ENCODE assay signal across 1 cellular context in genomic region chr19:51607920-51608562, GRCh38.
TF ChIP-seq lines count a peak whose summit lies in the region.

No MANE protein-coding gene starts in this region.

TF ChIP-seq in HepG2, 621 proteins besides CTCF, POLR2A, EP300 and RAD21 (continued from another document and continues in another):
- TF ChIP-seq HOMEZ (CRISPR knock-in tag; IDR thresholded peaks at IDR 0.05; ENCODE audit: low read depth) (peak; percentile 51; the same call in 1 of the 2 replicates), CSRNP2 (CRISPR knock-in tag; conservative IDR thresholded peaks at IDR 0.05; ENCODE audit: low read depth) (no peak), RXRB (CRISPR knock-in tag; IDR thresholded peaks at IDR 0.05; ENCODE audit: borderline replicate concordance) (peak; percentile 74), ZNF17 (CRISPR knock-in tag; IDR thresholded peaks at IDR 0.05) (0 out of 2 replicates have a peak, but pooled peaks have one; percentile 74), SIX1 (CRISPR knock-in tag; IDR thresholded peaks at IDR 0.05; ENCODE audit: borderline replicate concordance) (peak; percentile 65), ZBTB43 (CRISPR knock-in tag; conservative IDR thresholded peaks at IDR 0.05) (peak; percentile 77; the same call in 1 of the 2 replicates), ZNF253 (CRISPR knock-in tag; IDR thresholded peaks at IDR 0.05; ENCODE audit: borderline replicate concordance) (0 out of 2 replicates have a peak, but pooled peaks have one; percentile 57), CENPX (CRISPR knock-in tag; IDR thresholded peaks at IDR 0.05) (no peak), ATAD3A (CRISPR knock-in tag; IDR thresholded peaks at IDR 0.05) (peak; percentile 93; the same call in 1 of the 2 replicates), CEBPG (CRISPR knock-in tag; IDR thresholded peaks at IDR 0.05) (peak; percentile 37; the same call in 1 of the 2 replicates), BRF2 (CRISPR knock-in tag; IDR thresholded peaks at IDR 0.05) (no peak), ZSCAN20 (CRISPR knock-in tag; IDR thresholded peaks at IDR 0.05; ENCODE audit: borderline replicate concordance) (0 out of 2 replicates have a peak, but pooled peaks have one; percentile 67), ZFY (CRISPR knock-in tag; IDR thresholded peaks at IDR 0.05) (no peak), ZNF841 (CRISPR knock-in tag; IDR thresholded peaks at IDR 0.05; ENCODE audit: borderline replicate concordance) (peak; percentile 77; the same call in 1 of the 2 replicates), ZBTB21 (CRISPR knock-in tag; IDR thresholded peaks at IDR 0.05) (peak; percentile 42; the same call in 1 of the 2 replicates), ZSCAN31 (CRISPR knock-in tag; IDR thresholded peaks at IDR 0.05; ENCODE audit: low read depth) (peak; percentile 50; the same call in 1 of the 2 replicates), ZFP36L2 (CRISPR knock-in tag; IDR thresholded peaks at IDR 0.05) (peak; percentile 96; the same call in 1 of the 2 replicates), ATF1 (CRISPR knock-in tag; IDR thresholded peaks at IDR 0.05) (no peak), MEIS2 (CRISPR knock-in tag; IDR thresholded peaks at IDR 0.05) (peak; percentile 84), SP140L (CRISPR knock-in tag; IDR thresholded peaks at IDR 0.05; ENCODE audit: borderline replicate concordance) (peak; percentile 98; the same call in 1 of the 2 replicates), ZSCAN12 (CRISPR knock-in tag; IDR thresholded peaks at IDR 0.05) (peak; percentile 89), RFX1 (IDR thresholded peaks at IDR 0.05) (no peak), ZNF644 (CRISPR knock-in tag; IDR thresholded peaks at IDR 0.05; ENCODE audit: low read depth) (peak; percentile 81), PRMT3 (CRISPR knock-in tag; IDR thresholded peaks at IDR 0.05; ENCODE audit: borderline replicate concordance, low read depth) (peak; percentile 69; the same call in 1 of the 2 replicates), ZNF44 (CRISPR knock-in tag; IDR thresholded peaks at IDR 0.05) (no peak), KDM5A (IDR thresholded peaks at IDR 0.05; ENCODE audit: borderline replicate concordance, low read length) (no peak), ZNF496 (CRISPR knock-in tag; IDR thresholded peaks at IDR 0.05; ENCODE audit: insufficient replicate concordance) (no peak), ZNF629 (CRISPR knock-in tag; conservative IDR thresholded peaks at IDR 0.05) (no peak), ZNF275 (CRISPR knock-in tag; IDR thresholded peaks at IDR 0.05; ENCODE audit: borderline replicate concordance) (0 out of 2 replicates have a peak, but pooled peaks have one; percentile 63), ERF (CRISPR knock-in tag; IDR thresholded peaks at IDR 0.05) (peak; percentile 99), RFX3 (CRISPR knock-in tag; IDR thresholded peaks at IDR 0.05) (peak; percentile 36; the same call in 1 of the 2 replicates), ZNF317 (CRISPR knock-in tag; IDR thresholded peaks at IDR 0.05) (peak; percentile 51; the same call in 1 of the 2 replicates), SALL2 (CRISPR knock-in tag; IDR thresholded peaks at IDR 0.05) (peak; percentile 55; the same call in 1 of the 2 replicates), CBX1 (IDR thresholded peaks at IDR 0.05; ENCODE audit: low read depth) (no peak), TRIM24 (CRISPR knock-in tag; IDR thresholded peaks at IDR 0.05) (no peak), PTBP1 (IDR thresholded peaks at IDR 0.05; ENCODE audit: low read depth, low read length, poor library complexity, severe bottlenecking) (no peak), ZNF761 (CRISPR knock-in tag; conservative IDR thresholded peaks at IDR 0.05) (no peak)
- TF ChIP-seq, protein P1, sequence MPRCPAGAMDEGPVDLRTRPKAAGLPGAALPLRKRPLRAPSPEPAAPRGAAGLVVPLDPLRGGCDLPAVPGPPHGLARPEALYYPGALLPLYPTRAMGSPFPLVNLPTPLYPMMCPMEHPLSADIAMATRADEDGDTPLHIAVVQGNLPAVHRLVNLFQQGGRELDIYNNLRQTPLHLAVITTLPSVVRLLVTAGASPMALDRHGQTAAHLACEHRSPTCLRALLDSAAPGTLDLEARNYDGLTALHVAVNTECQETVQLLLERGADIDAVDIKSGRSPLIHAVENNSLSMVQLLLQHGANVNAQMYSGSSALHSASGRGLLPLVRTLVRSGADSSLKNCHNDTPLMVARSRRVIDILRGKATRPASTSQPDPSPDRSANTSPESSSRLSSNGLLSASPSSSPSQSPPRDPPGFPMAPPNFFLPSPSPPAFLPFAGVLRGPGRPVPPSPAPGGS (CRISPR knock-in tag; IDR thresholded peaks at IDR 0.05) = peak; percentile 74
- TF ChIP-seq, protein P2, sequence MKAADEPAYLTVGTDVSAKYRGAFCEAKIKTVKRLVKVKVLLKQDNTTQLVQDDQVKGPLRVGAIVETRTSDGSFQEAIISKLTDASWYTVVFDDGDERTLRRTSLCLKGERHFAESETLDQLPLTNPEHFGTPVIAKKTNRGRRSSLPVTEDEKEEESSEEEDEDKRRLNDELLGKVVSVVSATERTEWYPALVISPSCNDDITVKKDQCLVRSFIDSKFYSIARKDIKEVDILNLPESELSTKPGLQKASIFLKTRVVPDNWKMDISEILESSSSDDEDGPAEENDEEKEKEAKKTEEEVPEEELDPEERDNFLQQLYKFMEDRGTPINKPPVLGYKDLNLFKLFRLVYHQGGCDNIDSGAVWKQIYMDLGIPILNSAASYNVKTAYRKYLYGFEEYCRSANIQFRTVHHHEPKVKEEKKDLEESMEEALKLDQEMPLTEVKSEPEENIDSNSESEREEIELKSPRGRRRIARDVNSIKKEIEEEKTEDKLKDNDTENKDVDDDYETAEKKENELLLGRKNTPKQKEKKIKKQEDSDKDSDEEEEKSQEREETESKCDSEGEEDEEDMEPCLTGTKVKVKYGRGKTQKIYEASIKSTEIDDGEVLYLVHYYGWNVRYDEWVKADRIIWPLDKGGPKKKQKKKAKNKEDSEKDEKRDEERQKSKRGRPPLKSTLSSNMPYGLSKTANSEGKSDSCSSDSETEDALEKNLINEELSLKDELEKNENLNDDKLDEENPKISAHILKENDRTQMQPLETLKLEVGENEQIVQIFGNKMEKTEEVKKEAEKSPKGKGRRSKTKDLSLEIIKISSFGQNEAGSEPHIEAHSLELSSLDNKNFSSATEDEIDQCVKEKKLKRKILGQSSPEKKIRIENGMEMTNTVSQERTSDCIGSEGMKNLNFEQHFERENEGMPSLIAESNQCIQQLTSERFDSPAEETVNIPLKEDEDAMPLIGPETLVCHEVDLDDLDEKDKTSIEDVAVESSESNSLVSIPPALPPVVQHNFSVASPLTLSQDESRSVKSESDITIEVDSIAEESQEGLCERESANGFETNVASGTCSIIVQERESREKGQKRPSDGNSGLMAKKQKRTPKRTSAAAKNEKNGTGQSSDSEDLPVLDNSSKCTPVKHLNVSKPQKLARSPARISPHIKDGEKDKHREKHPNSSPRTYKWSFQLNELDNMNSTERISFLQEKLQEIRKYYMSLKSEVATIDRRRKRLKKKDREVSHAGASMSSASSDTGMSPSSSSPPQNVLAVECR (CRISPR knock-in tag; IDR thresholded peaks at IDR 0.05; ENCODE audit: borderline replicate concordance) = peak; percentile 48; the same call in 1 of the 2 replicates
- TF ChIP-seq, protein P3, sequence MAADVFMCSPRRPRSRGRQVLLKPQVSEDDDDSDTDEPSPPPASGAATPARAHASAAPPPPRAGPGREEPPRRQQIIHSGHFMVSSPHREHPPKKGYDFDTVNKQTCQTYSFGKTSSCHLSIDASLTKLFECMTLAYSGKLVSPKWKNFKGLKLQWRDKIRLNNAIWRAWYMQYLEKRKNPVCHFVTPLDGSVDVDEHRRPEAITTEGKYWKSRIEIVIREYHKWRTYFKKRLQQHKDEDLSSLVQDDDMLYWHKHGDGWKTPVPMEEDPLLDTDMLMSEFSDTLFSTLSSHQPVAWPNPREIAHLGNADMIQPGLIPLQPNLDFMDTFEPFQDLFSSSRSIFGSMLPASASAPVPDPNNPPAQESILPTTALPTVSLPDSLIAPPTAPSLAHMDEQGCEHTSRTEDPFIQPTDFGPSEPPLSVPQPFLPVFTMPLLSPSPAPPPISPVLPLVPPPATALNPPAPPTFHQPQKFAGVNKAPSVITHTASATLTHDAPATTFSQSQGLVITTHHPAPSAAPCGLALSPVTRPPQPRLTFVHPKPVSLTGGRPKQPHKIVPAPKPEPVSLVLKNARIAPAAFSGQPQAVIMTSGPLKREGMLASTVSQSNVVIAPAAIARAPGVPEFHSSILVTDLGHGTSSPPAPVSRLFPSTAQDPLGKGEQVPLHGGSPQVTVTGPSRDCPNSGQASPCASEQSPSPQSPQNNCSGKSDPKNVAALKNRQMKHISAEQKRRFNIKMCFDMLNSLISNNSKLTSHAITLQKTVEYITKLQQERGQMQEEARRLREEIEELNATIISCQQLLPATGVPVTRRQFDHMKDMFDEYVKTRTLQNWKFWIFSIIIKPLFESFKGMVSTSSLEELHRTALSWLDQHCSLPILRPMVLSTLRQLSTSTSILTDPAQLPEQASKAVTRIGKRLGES (CRISPR knock-in tag; IDR thresholded peaks at IDR 0.05; ENCODE audit: borderline replicate concordance) = peak; percentile 86
- TF ChIP-seq, protein P4, sequence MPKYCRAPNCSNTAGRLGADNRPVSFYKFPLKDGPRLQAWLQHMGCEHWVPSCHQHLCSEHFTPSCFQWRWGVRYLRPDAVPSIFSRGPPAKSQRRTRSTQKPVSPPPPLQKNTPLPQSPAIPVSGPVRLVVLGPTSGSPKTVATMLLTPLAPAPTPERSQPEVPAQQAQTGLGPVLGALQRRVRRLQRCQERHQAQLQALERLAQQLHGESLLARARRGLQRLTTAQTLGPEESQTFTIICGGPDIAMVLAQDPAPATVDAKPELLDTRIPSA (CRISPR knock-in tag; IDR thresholded peaks at IDR 0.05; ENCODE audit: borderline replicate concordance) = no peak
- TF ChIP-seq, protein P5, sequence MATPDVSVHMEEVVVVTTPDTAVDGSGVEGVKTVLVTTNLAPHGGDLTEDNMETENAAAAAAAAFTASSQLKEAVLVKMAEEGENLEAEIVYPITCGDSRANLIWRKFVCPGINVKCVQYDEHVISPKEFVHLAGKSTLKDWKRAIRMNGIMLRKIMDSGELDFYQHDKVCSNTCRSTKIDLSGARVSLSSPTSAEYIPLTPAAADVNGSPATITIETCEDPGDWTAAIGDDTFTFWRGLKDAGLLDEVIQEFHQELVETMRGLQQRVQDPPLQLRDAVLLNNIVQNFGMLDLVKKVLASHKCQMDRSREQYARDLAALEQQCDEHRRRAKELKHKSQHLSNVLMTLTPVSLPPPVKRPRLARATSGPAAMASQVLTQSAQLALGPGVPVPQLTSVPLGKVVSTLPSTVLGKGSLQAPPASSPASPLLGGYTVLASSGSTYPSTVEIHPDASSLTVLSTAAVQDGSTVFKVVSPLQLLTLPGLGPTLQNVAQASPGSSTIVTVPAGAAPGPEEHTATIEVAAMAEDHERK (CRISPR knock-in tag; IDR thresholded peaks at IDR 0.05; ENCODE audit: low read depth) = no peak
- TF ChIP-seq, protein P6, sequence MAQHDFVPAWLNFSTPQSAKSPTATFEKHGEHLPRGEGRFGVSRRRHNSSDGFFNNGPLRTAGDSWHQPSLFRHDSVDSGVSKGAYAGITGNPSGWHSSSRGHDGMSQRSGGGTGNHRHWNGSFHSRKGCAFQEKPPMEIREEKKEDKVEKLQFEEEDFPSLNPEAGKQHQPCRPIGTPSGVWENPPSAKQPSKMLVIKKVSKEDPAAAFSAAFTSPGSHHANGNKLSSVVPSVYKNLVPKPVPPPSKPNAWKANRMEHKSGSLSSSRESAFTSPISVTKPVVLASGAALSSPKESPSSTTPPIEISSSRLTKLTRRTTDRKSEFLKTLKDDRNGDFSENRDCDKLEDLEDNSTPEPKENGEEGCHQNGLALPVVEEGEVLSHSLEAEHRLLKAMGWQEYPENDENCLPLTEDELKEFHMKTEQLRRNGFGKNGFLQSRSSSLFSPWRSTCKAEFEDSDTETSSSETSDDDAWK (CRISPR knock-in tag; IDR thresholded peaks at IDR 0.05) = no peak
